In the genomic region with DNA sequence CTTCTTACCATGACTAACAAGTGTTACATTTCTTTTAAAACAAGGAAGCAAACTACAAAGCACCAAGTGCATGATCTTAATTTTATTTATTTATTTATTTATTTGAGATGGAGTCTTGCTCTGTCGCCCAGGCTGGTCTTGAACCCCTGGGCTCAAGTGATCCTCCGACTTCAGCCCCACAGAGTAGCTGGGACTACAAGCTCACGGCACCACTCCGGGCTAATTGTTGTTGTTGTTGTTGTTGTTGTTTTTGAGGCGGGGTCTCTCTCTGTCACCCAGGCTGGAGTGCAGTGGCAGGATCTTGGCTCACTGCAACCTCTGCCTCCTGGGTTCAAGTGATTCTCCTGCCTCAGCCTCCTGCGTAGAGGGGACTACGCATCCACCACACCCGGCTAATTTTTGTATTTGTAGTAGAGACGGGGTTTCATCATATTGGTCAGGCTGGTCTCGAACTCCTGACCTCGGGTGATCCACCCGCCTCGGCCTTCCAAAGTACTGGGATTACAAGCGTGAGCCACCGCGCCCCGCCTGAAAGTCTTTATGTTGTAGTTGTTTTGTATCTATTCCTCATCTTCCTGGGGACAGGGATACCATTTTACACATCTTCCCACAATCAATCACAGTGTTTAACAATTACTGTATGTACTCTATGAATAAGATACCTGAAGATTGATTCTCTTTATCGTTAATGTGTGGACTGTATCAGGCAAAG, we compare ENCODE assay signal across 1 cellular context.
TF ChIP-seq lines count a peak whose summit lies in the region.

No MANE protein-coding gene starts in this region.

TF ChIP-seq in GM12878, 131 proteins besides CTCF, POLR2A, EP300 and RAD21:
- peak; percentile 20; the same call in 1 of the 2 replicates for TF ChIP-seq MLLT1 (IDR thresholded peaks at IDR 0.05)
